Comparison of ENCODE assay signal across 13 cellular contexts in the genomic region with DNA sequence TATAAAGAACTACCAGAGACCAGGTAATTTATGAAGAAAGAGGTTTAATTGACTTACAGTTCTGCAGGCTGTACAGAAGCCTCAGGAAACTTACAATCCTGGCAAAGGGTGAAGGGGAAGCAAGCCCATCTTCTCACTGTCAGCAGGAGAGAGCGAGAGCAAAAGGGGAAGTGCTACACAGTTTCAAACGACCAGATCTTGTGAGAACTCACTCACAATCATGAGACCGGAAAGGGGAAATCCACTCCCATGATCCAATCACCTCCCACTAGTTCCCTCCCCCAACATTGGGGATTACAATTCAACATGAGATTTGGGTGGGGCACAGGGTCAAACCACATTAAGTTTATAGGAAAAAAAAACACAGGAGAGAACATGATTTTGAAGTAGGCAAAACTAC.
DNase-seq lines count a peak whose midpoint lies in the region; ATAC-seq lines count a peak whose summit lies in the region.
"Had no signal": no experiment of that assay in that cellular context is flagged by ENCODE, and none has a peak within 500 bp of the region (broad histone marks: within the 10 kb centered on the region; RNA-seq: fewer than 3 reads in every experiment).

No MANE protein-coding gene starts in this region.

- H3K9ac ChIP-seq in BLaER1: no peak overlapping the region

- ATAC-seq in GM19351 (IDR thresholded peaks at IDR 0.05; ENCODE audit: unreplicated experiment): peak; percentile 88
- peak; percentile 49 for ATAC-seq in HG03175 (IDR thresholded peaks at IDR 0.05; ENCODE audit: unreplicated experiment)
- ATAC-seq: body of pancreas, left colon had no signal

- no peaks in the 10 kb centered on the region for H3K27me3 ChIP-seq in BLaER1
- H3K27me3 ChIP-seq: body of pancreas, ovary had no signal

- H3K9me3 ChIP-seq in BLaER1: peaks cover 13% of the 10 kb centered on the region
- H3K9me3 ChIP-seq: body of pancreas, ovary, SJCRH30 had no signal

- H3K27ac ChIP-seq in BLaER1: no peak overlapping the region
- H3K27ac ChIP-seq: body of pancreas, ovary, SJCRH30 had no signal

- H3K36me3 ChIP-seq in BLaER1: no peaks in the 10 kb centered on the region
- H3K36me3 ChIP-seq: ovary, SJCRH30 had no signal

- peaks cover 69% of the 10 kb centered on the region for H3K4me1 ChIP-seq in BLaER1
- H3K4me1 ChIP-seq: body of pancreas, SJCRH30 had no signal

- no peak overlapping the region for H3K4me3 ChIP-seq in BLaER1
- H3K4me3 ChIP-seq: body of pancreas, ovary, SJCRH30 had no signal

- no peaks in the 10 kb centered on the region for H4K20me1 ChIP-seq in BLaER1

- DNase-seq in RPMI8226 (peak; percentile 33), hypothalamus (lab: John Stamatoyannopoulos, UW) (no peak), DMS114 treated with DMSO at 0.1 percent for 48 hours (lab: John Stamatoyannopoulos, UW; ENCODE audit: unreplicated experiment) (no peak), T-helper 9 cell (no peak), SW 1271 (lab: John Stamatoyannopoulos, UW) (no peak)
- DNase-seq: body of pancreas, left colon, NCI-H187, ovary, SJCRH30 had no signal

- H3K4me2 ChIP-seq in BLaER1: peak overlapping the region; percentile 48
